In genomic region chr3:27591321-27591711, GRCh38 we compare ENCODE assay signal across 1 cellular context.
TF ChIP-seq lines count a peak whose summit lies in the region.

No MANE protein-coding gene starts in this region.

TF ChIP-seq in H1, 55 proteins besides CTCF, POLR2A, EP300 and RAD21:
- no peak for TF ChIP-seq CTBP2 (IDR thresholded peaks at IDR 0.05; ENCODE audit: borderline replicate concordance, insufficient read depth, insufficient read length, low read length)
- TF ChIP-seq CHD2 (IDR thresholded peaks at IDR 0.05; ENCODE audit: low read length): no peak
- no peak for TF ChIP-seq SAP30 (IDR thresholded peaks at IDR 0.05; ENCODE audit: insufficient read depth, insufficient replicate concordance, low read length)
- TF ChIP-seq CHD1 (IDR thresholded peaks at IDR 0.05; ENCODE audit: low read depth, low read length): no peak
- no peak for TF ChIP-seq FOSL1 (IDR thresholded peaks at IDR 0.05; ENCODE audit: insufficient read depth, low read depth, low read length)
- TF ChIP-seq CBX5 (IDR thresholded peaks at IDR 0.05; ENCODE audit: low read depth, low read length): no peak
- TF ChIP-seq POU5F1 (IDR thresholded peaks at IDR 0.05; ENCODE audit: low read depth, low read length): no peak
- TF ChIP-seq SIX5 (IDR thresholded peaks at IDR 0.05; ENCODE audit: low read depth, low read length): no peak
- TF ChIP-seq HDAC6 (IDR thresholded peaks at IDR 0.05; ENCODE audit: low read depth, low read length): no peak
- TF ChIP-seq KDM4A (IDR thresholded peaks at IDR 0.05; ENCODE audit: low read depth, low read length, severe bottlenecking): no peak
- TF ChIP-seq, protein P1, sequence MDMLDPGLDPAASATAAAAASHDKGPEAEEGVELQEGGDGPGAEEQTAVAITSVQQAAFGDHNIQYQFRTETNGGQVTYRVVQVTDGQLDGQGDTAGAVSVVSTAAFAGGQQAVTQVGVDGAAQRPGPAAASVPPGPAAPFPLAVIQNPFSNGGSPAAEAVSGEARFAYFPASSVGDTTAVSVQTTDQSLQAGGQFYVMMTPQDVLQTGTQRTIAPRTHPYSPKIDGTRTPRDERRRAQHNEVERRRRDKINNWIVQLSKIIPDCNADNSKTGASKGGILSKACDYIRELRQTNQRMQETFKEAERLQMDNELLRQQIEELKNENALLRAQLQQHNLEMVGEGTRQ (IDR thresholded peaks at IDR 0.05; ENCODE audit: low read length): no peak
- no peak for TF ChIP-seq JUND (IDR thresholded peaks at IDR 0.05; ENCODE audit: low read length)
